Comparison of ENCODE assay signal across 21 cellular contexts in the genomic region with DNA sequence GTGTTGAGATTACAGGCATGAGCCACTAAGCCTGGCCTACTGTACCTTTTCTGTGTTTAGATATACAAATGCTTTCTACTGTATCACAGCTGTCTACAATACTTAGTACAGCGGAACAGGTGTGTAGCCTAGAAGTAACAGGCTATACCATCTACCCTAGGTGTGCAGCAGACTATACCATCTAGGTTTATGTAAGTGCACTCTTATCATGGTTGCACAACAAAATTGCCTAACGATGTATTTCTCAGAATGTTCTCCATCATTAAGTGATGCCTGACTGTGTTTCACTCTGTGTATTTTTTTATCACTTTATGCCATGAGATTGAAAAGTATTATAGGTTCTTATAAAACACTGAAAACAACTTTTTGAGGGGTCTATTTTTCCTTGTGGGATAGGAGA. TPM values are rescaled to one million over a fixed set of nuclear protein-coding genes. Genes with fewer than 3 reads are reported as not detected.
DNase-seq lines count a peak whose midpoint lies in the region; ATAC-seq, FAIRE-seq and TF ChIP-seq lines count a peak whose summit lies in the region.
"Had no signal": no experiment of that assay in that cellular context is flagged by ENCODE, and none has a peak within 500 bp of the region (broad histone marks: within the 10 kb centered on the region; RNA-seq: fewer than 3 reads in every experiment).

No MANE protein-coding gene starts in this region.

- TF ChIP-seq EP300 in HepG2 (IDR thresholded peaks at IDR 0.05; ENCODE audit: low read depth in 2 of 2, low read length in 2 of 2) (no peak), HepG2 (CRISPR knock-in tag; IDR thresholded peaks at IDR 0.05; ENCODE audit: borderline replicate concordance) (no peak), H1 (IDR thresholded peaks at IDR 0.05; ENCODE audit: borderline replicate concordance in 1 of 2, low read depth in 2 of 2, low read length in 2 of 2) (no peak)

- no peak overlapping the region for H4K91ac ChIP-seq in H1 (replicated peaks; ENCODE audit: insufficient read length, low read length)

- H3K23ac ChIP-seq in H1 (ENCODE audit: insufficient read length), result no peak overlapping the region

- H3K27ac ChIP-seq in HepG2 (ENCODE audit: extremely low read length, insufficient read depth, low read length), result no peak overlapping the region
- no peak overlapping the region for H3K27ac ChIP-seq in right lobe of liver
- no peak overlapping the region for H3K27ac ChIP-seq in H1 (ENCODE audit: low read depth, low read length)
- H3K27ac ChIP-seq: BLaER1 had no signal

- H2BK120ac ChIP-seq in H1 (replicated peaks; ENCODE audit: low read depth, low read length), result no peak overlapping the region

- H2AFZ ChIP-seq in HepG2 (ENCODE audit: low read length) (no peak overlapping the region), H1 (ENCODE audit: low read length) (0 out of 2 replicates have a peak overlapping the region, but pooled peaks have one; percentile 19)

- H3K9me3 ChIP-seq in HepG2 (ENCODE audit: low read length) (no peaks in the 10 kb centered on the region), right lobe of liver (no peaks in the 10 kb centered on the region), H1 (ENCODE audit: insufficient read depth in 2 of 2, low read depth in 1 of 2, low read length in 1 of 2) (no peaks in the 10 kb centered on the region)
- H3K9me3 ChIP-seq: HAP-1 had no signal

- H3K4me3 ChIP-seq in HepG2 (replicated peaks in 1 of 3; ENCODE audit: insufficient read depth in 1 of 3, low read depth in 2 of 3, low read length in 3 of 3) (no peak overlapping the region), right lobe of liver (no peak overlapping the region), H1 (ENCODE audit: extremely low read depth in 1 of 4, insufficient read depth in 2 of 4, low read depth in 3 of 4, low read length in 4 of 4) (no peak overlapping the region)
- H3K4me3 ChIP-seq: BLaER1, GM12878, HAP-1 had no signal

- no peak overlapping the region for H2BK12ac ChIP-seq in H1 (ENCODE audit: low read depth, low read length)

- no peak overlapping the region for H3K9ac ChIP-seq in HepG2 (ENCODE audit: insufficient read depth, low read depth, low read length)
- no peak overlapping the region for H3K9ac ChIP-seq in H1 (replicated peaks in 1 of 4; ENCODE audit: extremely low read depth in 1 of 4, low read depth in 3 of 4, low read length in 3 of 4)
- H3K9ac ChIP-seq: BLaER1 had no signal

- no peak overlapping the region for H4K5ac ChIP-seq in H1 (ENCODE audit: insufficient read length, low read depth, low read length)

- H3K27me3 ChIP-seq in HepG2 (ENCODE audit: control insufficient read depth in 1 of 2, insufficient read depth in 2 of 2, low read length in 2 of 2) (no peaks in the 10 kb centered on the region), right lobe of liver (no peaks in the 10 kb centered on the region), H1 (replicated peaks in 1 of 4; ENCODE audit: control insufficient read depth in 3 of 4, extremely low read depth in 1 of 4, insufficient read depth in 3 of 4, low read length in 3 of 4) (no peaks in the 10 kb centered on the region)
- H3K27me3 ChIP-seq: BLaER1 had no signal

- TF ChIP-seq RAD21 in HepG2 (CRISPR knock-in tag; IDR thresholded peaks at IDR 0.05), result no peak
- TF ChIP-seq RAD21 in H1 (IDR thresholded peaks at IDR 0.05 in 1 of 2, conservative IDR thresholded peaks at IDR 0.05 in 1 of 2; ENCODE audit: low read depth in 2 of 2, low read length in 2 of 2), result no peak

- no peak for TF ChIP-seq POLR2A in HepG2 (IDR thresholded peaks at IDR 0.05; ENCODE audit: insufficient read depth in 1 of 2, low read depth in 2 of 2, low read length in 2 of 2)
- TF ChIP-seq POLR2A in right lobe of liver (IDR thresholded peaks at IDR 0.05), result no peak
- TF ChIP-seq POLR2A in H1 (IDR thresholded peaks at IDR 0.05; ENCODE audit: control extremely low read depth in 1 of 2, low read depth in 2 of 2, low read length in 2 of 2), result no peak

- whole genome bisulfite sequencing in HepG2 (ENCODE audit: low lambda C conversion rate), result 43% methylated on average over 2 of the region's 2 CpGs
- WGBS in right lobe of liver (ENCODE audit: insufficient coverage, low coverage, low lambda C conversion rate, missing lambda C conversion rate), result 64% methylated on average over 2 of the region's 2 CpGs
- 92% methylated on average over 2 of the region's 2 CpGs; no CpG with 5 or more reads in 1 of the 2 experiments for WGBS in H1 (ENCODE audit: extremely low coverage in 1 of 2, insufficient coverage in 1 of 2, insufficient read length in 1 of 2, insufficient replicate concordance in 2 of 2, low coverage in 1 of 2, low lambda C conversion rate in 2 of 2, missing lambda C conversion rate in 1 of 2), 2 experiments

- ATAC-seq in HepG2, result no peak
- no peak for ATAC-seq in right lobe of liver
- ATAC-seq: GM12878 had no signal

- no peak overlapping the region for H2AK5ac ChIP-seq in H1 (ENCODE audit: low read depth, low read length)

- intact Hi-C loops in HepG2 (cut with micrococcal nuclease; ENCODE audit: unreplicated experiment) (no loop called here), right lobe of liver (cut with DNase I) (no loop called here)

- no peak overlapping the region for H4K8ac ChIP-seq in H1 (ENCODE audit: extremely low read depth, insufficient read depth, low read length)

- no peak overlapping the region for H3K14ac ChIP-seq in H1 (ENCODE audit: insufficient read length)

- H3K56ac ChIP-seq in H1 (replicated peaks; ENCODE audit: insufficient read length, low read depth, low read length), result no peak overlapping the region

- H4K20me1 ChIP-seq in HepG2 (ENCODE audit: insufficient read depth, low read length), result no peaks in the 10 kb centered on the region
- no peaks in the 10 kb centered on the region for H4K20me1 ChIP-seq in H1 (replicated peaks in 1 of 2; ENCODE audit: control insufficient read depth in 1 of 2, insufficient read depth in 2 of 2, low read length in 2 of 2)
- H4K20me1 ChIP-seq: BLaER1 had no signal

- H3K79me1 ChIP-seq in H1 (ENCODE audit: low read depth, low read length), result no peaks in the 10 kb centered on the region

- H3K36me3 ChIP-seq in HepG2 (replicated peaks in 1 of 2; ENCODE audit: control insufficient read depth in 1 of 2, insufficient read depth in 2 of 2, low read length in 2 of 2), result no peaks in the 10 kb centered on the region
- no peaks in the 10 kb centered on the region for H3K36me3 ChIP-seq in right lobe of liver
- H3K36me3 ChIP-seq in H1 (ENCODE audit: control insufficient read depth in 2 of 4, insufficient read depth in 4 of 4, low read length in 3 of 4), result no peaks in the 10 kb centered on the region
- H3K36me3 ChIP-seq: BLaER1, HAP-1 had no signal

- in situ Hi-C loops in HepG2 (cut with HindIII; ENCODE audit: extremely low pct_ligation_motif_present, low pct_unique_long_range_greater_than_20kb), result no loop called here

- peak; percentile 10 for DNase-seq in NCI-H146 (lab: John Stamatoyannopoulos, UW)
- DNase-seq in NCI-H146 treated with DMSO at 0.1 percent for 48 hours (lab: John Stamatoyannopoulos, UW; ENCODE audit: unreplicated experiment), result no peak
- DNase-seq in HepG2 (ENCODE audit: low spot score), result no peak
- no peak for DNase-seq in right lobe of liver
- DNase-seq in H1 (ENCODE audit: low read depth in 1 of 2, low spot score in 2 of 2), result no peak
- DNase-seq in putamen (ENCODE audit: low spot score), result no peak
- DNase-seq in activated CD8-positive, alpha-beta memory T cell treated with anti-CD3 and anti-CD28 coated beads, Interleukin-2, amount 50 U/mL, for 48 hours, result no peak
- DNase-seq: 8988T; CD4-positive, alpha-beta memory T cell; DMS153; DND-41; EL had no signal

- H3K4ac ChIP-seq in H1 (replicated peaks; ENCODE audit: insufficient read length, low read depth, low read length), result no peak overlapping the region

- no peak overlapping the region for H2BK5ac ChIP-seq in H1 (ENCODE audit: low read depth, low read length)

- POLR2A ChIA-PET in HepG2 (lab: Yijun Ruan, JAX) (no interaction called here), H1 (lab: Charles Lee; ENCODE audit: partially characterized antibody) (interaction anchor here (1.2 kb wide), 1 partner anchor 16 kb away, joined by 3 read pairs; no protein-coding TSS in a partner anchor)

- H2BK20ac ChIP-seq in H1 (ENCODE audit: low read length), result no peak overlapping the region

- H3K79me2 ChIP-seq in HepG2 (ENCODE audit: insufficient read depth, low read length), result no peaks in the 10 kb centered on the region
- H3K79me2 ChIP-seq in H1 (ENCODE audit: control insufficient read depth in 1 of 2, insufficient read depth in 2 of 2, low read length in 2 of 2), result no peaks in the 10 kb centered on the region

- CTCF ChIA-PET in HepG2 (lab: Yijun Ruan, JAX; ENCODE audit: low intra/inter-chr PET ratio, low total read pairs) (no interaction called here), H1 (lab: Charles Lee; ENCODE audit: partially characterized antibody) (interaction anchor here (0.9 kb wide), 1 partner anchor 127 kb away, joined by 6 read pairs; no protein-coding TSS in a partner anchor)

- no peak overlapping the region for H3K18ac ChIP-seq in H1 (ENCODE audit: extremely low read depth, low read length)

- TF ChIP-seq CTCF in HepG2 (CRISPR knock-in tag; IDR thresholded peaks at IDR 0.05) (no peak), right lobe of liver (IDR thresholded peaks at IDR 0.05) (no peak), H1 (IDR thresholded peaks at IDR 0.05; ENCODE audit: control extremely low read depth in 1 of 3, insufficient read depth in 1 of 3, low read depth in 1 of 3, low read length in 3 of 3) (no peak)

- no TSS peak for BruUV-seq in HepG2 (replicated peaks; lab: Mats Ljungman, UMichigan)

- no peak overlapping the region for H2BK15ac ChIP-seq in H1 (ENCODE audit: low read length)

- H3K4me2 ChIP-seq in HepG2 (ENCODE audit: low read depth, low read length) (no peak overlapping the region), H1 (ENCODE audit: insufficient read depth in 1 of 2, low read depth in 2 of 2, low read length in 2 of 2) (no peak overlapping the region)
- H3K4me2 ChIP-seq: BLaER1 had no signal

- FAIRE-seq in HepG2 (lab: Jason Lieb, UNC) (no peak), H1 (lab: Jason Lieb, UNC) (no peak)
- FAIRE-seq: GM12878 had no signal

- H3K4me1 ChIP-seq in HepG2 (ENCODE audit: insufficient read depth, low read length) (no peaks in the 10 kb centered on the region), right lobe of liver (no peaks in the 10 kb centered on the region), H1 (replicated peaks in 1 of 4; ENCODE audit: control insufficient read depth in 3 of 4, insufficient read depth in 4 of 4, low read length in 3 of 4) (no peaks in the 10 kb centered on the region)
- H3K4me1 ChIP-seq: BLaER1, HAP-1 had no signal

- H3K23me2 ChIP-seq in H1 (ENCODE audit: low read depth, low read length), result no peaks in the 10 kb centered on the region

RNA-seq across cellular contexts. Expression of gene TMPRSS12, which starts 16.9 kb away (rescaled TPM):
- total RNA-seq in HepG2 (2016; rRNA removed; fragmentation: Illumina TruSeq; extraction: Trizol), result not detected in 2 replicates
- total RNA-seq in HepG2 (2016; cell fraction: cytosol; rRNA removed; fragmentation: Illumina TruSeq; extraction: Trizol; ENCODE audit: low read depth), result not detected in 2 replicates
- total RNA-seq in HepG2 (2016; cell fraction: insoluble cytoplasmic fraction; rRNA removed; fragmentation: Illumina TruSeq; extraction: Trizol), result not detected in 2 replicates
- not detected in 2 replicates for total RNA-seq in HepG2 (2016; cell fraction: membrane; rRNA removed; fragmentation: Illumina TruSeq; extraction: Trizol)
- total RNA-seq in HepG2 (2016; cell fraction: nucleus; rRNA removed; fragmentation: Illumina TruSeq; extraction: Trizol), result not detected in 2 replicates
- not detected in 2 replicates for polyA plus RNA-seq in HepG2 (2011; rRNA removed)
- not detected in 2 replicates for polyA plus RNA-seq in HepG2 (2011; cell fraction: cytosol; rRNA removed)
- not detected in 2 replicates for polyA plus RNA-seq in HepG2 (2011; cell fraction: nucleus; rRNA removed)
- not detected in 2 replicates for polyA plus RNA-seq in HepG2 (2012)
- polyA plus RNA-seq in HepG2 (2016; cell fraction: cytosol; fragmentation: Illumina TruSeq; extraction: Trizol; ENCODE audit: low read depth), result not detected in 2 replicates
- not detected in 2 replicates for polyA plus RNA-seq in HepG2 (2016; cell fraction: insoluble cytoplasmic fraction; fragmentation: Illumina TruSeq; extraction: Trizol; ENCODE audit: low read depth)
- not detected in 2 replicates for polyA plus RNA-seq in HepG2 (2016; cell fraction: membrane; fragmentation: Illumina TruSeq; extraction: Trizol; ENCODE audit: low read depth)
- polyA plus RNA-seq in HepG2 (2016; cell fraction: nucleus; fragmentation: Illumina TruSeq; extraction: Trizol; ENCODE audit: insufficient read depth, low read depth), result not detected in 2 replicates
- polyA minus RNA-seq in HepG2 (2011; rRNA and poly(A)+ RNA removed; ENCODE audit: low replicate concordance), result not detected in 2 replicates
- not detected in 2 replicates for polyA minus RNA-seq in HepG2 (2011; cell fraction: cytosol; rRNA and poly(A)+ RNA removed)
- polyA minus RNA-seq in HepG2 (2011; cell fraction: nucleus; rRNA and poly(A)+ RNA removed), result not detected in 2 replicates
- not detected for total RNA-seq in right lobe of liver
- total RNA-seq in H1 (2021; fragmentation: NEBNext Ultra II Directional; extraction: Animal tissue kit (Norgen Biotek cat#: 25700)), result not detected in 2 replicates
- polyA plus RNA-seq in H1 (2011; rRNA removed), result not detected in 2 replicates
- polyA plus RNA-seq in H1 (2011; cell fraction: cytosol; rRNA removed), result not detected
- not detected for polyA plus RNA-seq in H1 (2011; cell fraction: nucleus; rRNA removed)
- not detected in 4 replicates for polyA plus RNA-seq in H1 (2012, experiment 1 of 2)
- polyA plus RNA-seq in H1 (2012, experiment 2 of 2), result not detected
- polyA plus RNA-seq in H1 (2013, experiment 1 of 2), result not detected
- polyA plus RNA-seq in H1 (2013, experiment 2 of 2), result not detected
- not detected in 2 replicates for polyA minus RNA-seq in H1 (2011; rRNA and poly(A)+ RNA removed)
- polyA minus RNA-seq in H1 (2011; cell fraction: cytosol; rRNA and poly(A)+ RNA removed), result not detected
- polyA minus RNA-seq in H1 (2011; cell fraction: nucleus; rRNA and poly(A)+ RNA removed), result not detected
- total RNA-seq: A673; CD4-positive, alpha-beta memory T cell; G401; GM12878; H4; HT-29 had no signal
- polyA plus RNA-seq: AG04450; CD14-positive monocyte; CD4-positive, alpha-beta memory T cell; GM12878 had no signal
